ENCODE assay signal across 13 cellular contexts in genomic region chr15:51879555-51879954, GRCh38. TPM values are rescaled to one million over a fixed set of nuclear protein-coding genes. Genes with fewer than 3 reads are reported as not detected.
A peak's percentile ranks its signal among the peaks of the same experiment; 100 is the strongest.
DNase-seq lines count a peak whose midpoint lies in the region; ATAC-seq and TF ChIP-seq lines count a peak whose summit lies in the region.
"Had no signal": no experiment of that assay in that cellular context is flagged by ENCODE, and none has a peak within 500 bp of the region (broad histone marks: within the 10 kb centered on the region; RNA-seq: fewer than 3 reads in every experiment).

No MANE protein-coding gene starts in this region.

- no peaks in the 10 kb centered on the region for H3K9me3 Mint-ChIP-seq in activated CD4-positive, alpha-beta T cell treated with anti-CD3 and anti-CD28 coated beads for 36 hours (ENCODE audit: low read depth)
- H3K9me3 Mint-ChIP-seq: activated naive CD8-positive, alpha-beta T cell treated with anti-CD3 and anti-CD28 coated beads, Interleukin-2, amount 10 ng/mL, durations not matched to agents 7 days and 5 days had no signal

- H3K36me3 Mint-ChIP-seq in activated CD4-positive, alpha-beta T cell treated with anti-CD3 and anti-CD28 coated beads for 36 hours (ENCODE audit: low read depth) = peaks cover 21% of the 10 kb centered on the region

- CTCF ChIA-PET in activated CD4-positive, alpha-beta T cell treated with anti-CD3 and anti-CD28 coated beads for 36 hours (lab: Charles Lee) = interaction anchor here (1.1 to 2.1 kb wide), 3 partner anchors 9 to 27 kb away, joined by 3 to 6 read pairs (median 4); no protein-coding TSS in a partner anchor

- H3K27ac Mint-ChIP-seq in activated CD4-positive, alpha-beta T cell treated with anti-CD3 and anti-CD28 coated beads for 36 hours = peak overlapping the region; percentile 6
- H3K27ac Mint-ChIP-seq: activated naive CD8-positive, alpha-beta T cell treated with anti-CD3 and anti-CD28 coated beads, Interleukin-2, amount 10 ng/mL, durations not matched to agents 7 days and 5 days had no signal

- POLR2A ChIA-PET in activated CD4-positive, alpha-beta T cell treated with anti-CD3 and anti-CD28 coated beads for 36 hours (lab: Charles Lee) = interaction anchor here (0.6 to 0.7 kb wide), 3 partner anchors 124 to 817 kb away, joined by 3 to 4 read pairs (median 3); no protein-coding TSS in a partner anchor

- TF ChIP-seq CTCF in body of pancreas (IDR thresholded peaks at IDR 0.05) = no peak

- H3K36me3 ChIP-seq in body of pancreas (replicated peaks in 1 of 2; ENCODE audit: insufficient read depth in 1 of 2, low read depth in 2 of 2) (no peaks in the 10 kb centered on the region), subcutaneous abdominal adipose tissue (ENCODE audit: control insufficient read depth in 5 of 5, insufficient read depth in 5 of 5, low read length in 5 of 5) (peaks cover 0 to 5% (median 0%) of the 10 kb centered on the region in 5 donors)

- no peaks in the 10 kb centered on the region for H3K27me3 Mint-ChIP-seq in activated CD4-positive, alpha-beta T cell treated with anti-CD3 and anti-CD28 coated beads for 36 hours
- H3K27me3 Mint-ChIP-seq: activated naive CD8-positive, alpha-beta T cell treated with anti-CD3 and anti-CD28 coated beads, Interleukin-2, amount 10 ng/mL, durations not matched to agents 7 days and 5 days had no signal

- no peak for DNase-seq in activated CD4-positive, alpha-beta T cell treated with anti-CD3 and anti-CD28 coated beads for 36 hours
- DNase-seq in activated CD4-positive, alpha-beta T cell treated with anti-CD3 and anti-CD28 coated beads, Interleukin-2, amount 50 U/mL, for 4 hours = no peak
- no peak for DNase-seq in body of pancreas
- DNase-seq in kidney glomerular epithelial cell (lab: John Stamatoyannopoulos, UW) = peak; percentile 12
- DNase-seq in T-helper 9 cell = no peak
- DNase-seq: activated CD4-positive, alpha-beta T cell treated with anti-CD3 and anti-CD28 coated beads for 48 hours; activated naive CD8-positive, alpha-beta T cell treated with anti-CD3 and anti-CD28 coated beads, Interleukin-2, amount 10 ng/mL, durations not matched to agents 7 days and 5 days; NCI-H2171 treated with DMSO at 0.1 percent for 48 hours; stimulated activated naive CD4-positive, alpha-beta T cell treated with Interleukin-2 at 50 U/mL for 16 hours had no signal

- ATAC-seq in activated CD4-positive, alpha-beta T cell treated with anti-CD3 and anti-CD28 coated beads for 36 hours = peak; percentile 66
- ATAC-seq in body of pancreas = no peak
- ATAC-seq in HG03457 (IDR thresholded peaks at IDR 0.05; ENCODE audit: unreplicated experiment) = no peak
- ATAC-seq in HG02678 (IDR thresholded peaks at IDR 0.05; ENCODE audit: unreplicated experiment) = no peak

- H3K9me3 ChIP-seq in body of pancreas (no peaks in the 10 kb centered on the region), subcutaneous abdominal adipose tissue (ENCODE audit: control insufficient read depth in 5 of 5, low read length in 5 of 5) (no peaks in the 10 kb centered on the region)

- peaks cover 33% of the 10 kb centered on the region for H3K4me1 ChIP-seq in body of pancreas
- H3K4me1 ChIP-seq in subcutaneous abdominal adipose tissue (ENCODE audit: control insufficient read depth in 5 of 5, insufficient read depth in 5 of 5, low read length in 5 of 5) = peaks cover 8 to 45% (median 26%) of the 10 kb centered on the region in 5 donors

- no peak overlapping the region for H3K4me3 Mint-ChIP-seq in activated CD4-positive, alpha-beta T cell treated with anti-CD3 and anti-CD28 coated beads for 36 hours
- H3K4me3 Mint-ChIP-seq: activated naive CD8-positive, alpha-beta T cell treated with anti-CD3 and anti-CD28 coated beads, Interleukin-2, amount 10 ng/mL, durations not matched to agents 7 days and 5 days had no signal

- H3K27me3 ChIP-seq in body of pancreas (no peaks in the 10 kb centered on the region), subcutaneous abdominal adipose tissue (ENCODE audit: control insufficient read depth in 5 of 5, insufficient read depth in 4 of 5, low read length in 5 of 5) (no peaks in the 10 kb centered on the region)

- no peak overlapping the region for H3K4me3 ChIP-seq in body of pancreas
- H3K4me3 ChIP-seq in subcutaneous abdominal adipose tissue (ENCODE audit: low read depth in 1 of 5, low read length in 5 of 5) = no peak overlapping the region

- peak overlapping the region in 3 of 4 donors; percentile 45 to 79 (median 76) for H3K27ac ChIP-seq in body of pancreas
- H3K27ac ChIP-seq in subcutaneous abdominal adipose tissue (ENCODE audit: low read depth, low read length) = peak overlapping the region; percentile 47
- H3K27ac ChIP-seq: KMS-11 had no signal

- H3K9ac ChIP-seq in subcutaneous abdominal adipose tissue (ENCODE audit: low read length in 5 of 5) = no peak overlapping the region
- H3K9ac ChIP-seq: KMS-11 had no signal

- intact Hi-C loops in activated CD4-positive, alpha-beta T cell treated with anti-CD3 and anti-CD28 coated beads for 36 hours (cut with DNase I, micrococcal nuclease) = no loop called here
- intact Hi-C loops in body of pancreas (cut with DNase I) = no loop called here

- WGBS in body of pancreas, 2 donors = 50 to 54% methylated on average over 1 of the region's 1 CpG

- peaks cover 27% of the 10 kb centered on the region for H3K4me1 Mint-ChIP-seq in activated CD4-positive, alpha-beta T cell treated with anti-CD3 and anti-CD28 coated beads for 36 hours

- TF ChIP-seq POLR2A in body of pancreas (IDR thresholded peaks at IDR 0.05) = no peak

RNA-seq across cellular contexts. Expression of gene TMOD3, which starts 50.1 kb away (rescaled TPM):
- 10 to 100 TPM; 52.4 to 55.7 TPM for total RNA-seq in activated CD4-positive, alpha-beta T cell treated with anti-CD3 and anti-CD28 coated beads for 36 hours
- total RNA-seq in body of pancreas = 10 to 100 TPM in 1 of 2 donors, 1 to 10 TPM in 1; 9.2 to 11.2 TPM

Comparison
In these comparisons a context has a peak if more than half of its experiments do, and no peak if none do; other contexts are left out.
1. RNA of gene TMOD3, which starts 50.1 kb away (total RNA-seq): 52.4 to 55.7 TPM in activated CD4-positive, alpha-beta T cell treated with anti-CD3 and anti-CD28 coated beads for 36 hours; 9.2 to 11.2 TPM in body of pancreas; every median in the first group is over 4 times any median in the second.